Comparison of ENCODE assay signal across 1 cellular context in genomic region chr4:150235317-150235716, GRCh38.
TF ChIP-seq lines count a peak whose summit lies in the region.

No MANE protein-coding gene starts in this region.

TF ChIP-seq in GM23338, 12 proteins besides CTCF, POLR2A, EP300 and RAD21 (continued from another document):
- no peak for TF ChIP-seq STAT1 (IDR thresholded peaks at IDR 0.05; ENCODE audit: unreplicated experiment)
- no peak for TF ChIP-seq EZH2phosphoT487 (IDR thresholded peaks at IDR 0.05; ENCODE audit: unreplicated experiment)
- TF ChIP-seq ZNF462 (CRISPR knock-in tag; IDR thresholded peaks at IDR 0.05): no peak
